ENCODE assay signal across 1 cellular context in genomic region chr9:135255033-135255842, GRCh38.
TF ChIP-seq lines count a peak whose summit lies in the region.

No MANE protein-coding gene starts in this region.

TF ChIP-seq in HCT116, 20 proteins besides CTCF, POLR2A, EP300 and RAD21 (continued from another document):
- no peak for TF ChIP-seq EZH2 (IDR thresholded peaks at IDR 0.05)
